ENCODE assay signal across 9 cellular contexts in the genomic region with DNA sequence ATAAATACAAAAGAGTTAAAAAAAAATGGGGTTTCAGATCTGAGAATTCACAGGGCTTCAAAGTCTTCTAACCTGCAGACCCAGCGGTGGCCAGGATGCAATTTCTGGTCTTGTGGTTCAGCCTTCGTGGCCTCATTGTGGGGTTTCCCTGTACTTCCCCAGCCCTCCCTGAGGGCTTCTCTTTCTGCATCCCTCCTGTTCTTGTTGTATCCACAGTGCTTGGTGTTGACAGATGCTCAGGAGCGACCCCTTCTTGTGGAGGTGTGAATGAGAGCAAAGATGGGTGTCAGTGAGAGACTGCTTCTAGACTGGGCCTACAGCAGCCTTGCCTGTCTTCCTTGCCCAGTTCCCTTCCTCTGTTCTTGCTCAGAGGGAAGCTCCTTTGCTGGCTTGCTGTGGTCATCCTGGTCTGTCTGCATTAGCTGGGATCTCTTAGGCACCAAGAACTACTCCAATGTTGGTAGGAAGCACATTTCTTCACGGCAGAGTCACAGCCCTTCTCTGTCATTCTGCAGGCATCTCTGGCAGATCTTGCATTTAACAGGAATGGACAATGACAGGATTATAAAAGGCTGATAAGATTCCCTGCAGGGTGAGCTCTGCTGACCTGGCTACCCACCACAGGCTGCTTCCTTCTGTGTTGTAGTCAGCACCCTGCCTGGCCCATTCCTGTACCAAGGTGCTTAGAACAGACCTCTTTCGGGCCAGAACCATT.
A peak's percentile ranks its signal among the peaks of the same experiment; 100 is the strongest.
DNase-seq lines count a peak whose midpoint lies in the region; ATAC-seq and TF ChIP-seq lines count a peak whose summit lies in the region.
"Had no signal": no experiment of that assay in that cellular context is flagged by ENCODE, and none has a peak within 500 bp of the region (broad histone marks: within the 10 kb centered on the region; RNA-seq: fewer than 3 reads in every experiment).

No MANE protein-coding gene starts in this region.

- H3K9me3 ChIP-seq in cardiac muscle cell (ENCODE audit: low read depth): no peaks in the 10 kb centered on the region

- H3K36me3 ChIP-seq in cardiac muscle cell: no peaks in the 10 kb centered on the region

- H3K4me3 ChIP-seq in cardiac muscle cell: no peak overlapping the region
- H3K4me3 ChIP-seq: skin epidermis had no signal

- DNase-seq in NK-92 treated with Interleukin-12 subunit alpha and Interleukin-12 subunit beta, amount 100 ng/mL, for 24 hours (lab: John Stamatoyannopoulos, UW): peak; percentile 45
- DNase-seq in NK-92 (lab: John Stamatoyannopoulos, UW; ENCODE audit: unreplicated experiment): no peak
- peak; percentile 53 for DNase-seq in RPMI7951 (ENCODE audit: low read depth)
- peak; percentile 46 to 76 for DNase-seq in cardiac muscle cell (ENCODE audit: low read depth in 1 of 2, low spot score in 1 of 2)
- DNase-seq in NCI-H1092 treated with DMSO at 0.1 percent for 48 hours (lab: John Stamatoyannopoulos, UW): no peak
- DNase-seq in hippocampal formation (lab: John Stamatoyannopoulos, UW): no peak

- peaks cover 28% of the 10 kb centered on the region for H3K4me1 ChIP-seq in cardiac muscle cell (ENCODE audit: low read depth)

- H3K27me3 ChIP-seq in cardiac muscle cell: no peaks in the 10 kb centered on the region

- ATAC-seq in HG02840 (IDR thresholded peaks at IDR 0.05; ENCODE audit: low FRiP score, unreplicated experiment) (peak; percentile 54), GM21717 (IDR thresholded peaks at IDR 0.05; ENCODE audit: unreplicated experiment) (no peak)

- H3K27ac ChIP-seq in cardiac muscle cell: no peak overlapping the region

- peak; percentile 36 for TF ChIP-seq CTCF in cardiac muscle cell (IDR thresholded peaks at IDR 0.05; ENCODE audit: low read depth, low read length)

Comparison
In these comparisons a context has a peak if more than half of its experiments do, and no peak if none do; other contexts are left out.
1. DNase-seq: peak in NK-92 treated with Interleukin-12 subunit alpha and Interleukin-12 subunit beta, amount 100 ng/mL, for 24 hours (single experiment), RPMI7951 (single experiment) and cardiac muscle cell (2 of 2); none in NK-92 (single experiment), NCI-H1092 treated with DMSO at 0.1 percent for 48 hours (single experiment) and hippocampal formation (0 of 2).